Comparison of ENCODE assay signal across 14 cellular contexts in the genomic region with DNA sequence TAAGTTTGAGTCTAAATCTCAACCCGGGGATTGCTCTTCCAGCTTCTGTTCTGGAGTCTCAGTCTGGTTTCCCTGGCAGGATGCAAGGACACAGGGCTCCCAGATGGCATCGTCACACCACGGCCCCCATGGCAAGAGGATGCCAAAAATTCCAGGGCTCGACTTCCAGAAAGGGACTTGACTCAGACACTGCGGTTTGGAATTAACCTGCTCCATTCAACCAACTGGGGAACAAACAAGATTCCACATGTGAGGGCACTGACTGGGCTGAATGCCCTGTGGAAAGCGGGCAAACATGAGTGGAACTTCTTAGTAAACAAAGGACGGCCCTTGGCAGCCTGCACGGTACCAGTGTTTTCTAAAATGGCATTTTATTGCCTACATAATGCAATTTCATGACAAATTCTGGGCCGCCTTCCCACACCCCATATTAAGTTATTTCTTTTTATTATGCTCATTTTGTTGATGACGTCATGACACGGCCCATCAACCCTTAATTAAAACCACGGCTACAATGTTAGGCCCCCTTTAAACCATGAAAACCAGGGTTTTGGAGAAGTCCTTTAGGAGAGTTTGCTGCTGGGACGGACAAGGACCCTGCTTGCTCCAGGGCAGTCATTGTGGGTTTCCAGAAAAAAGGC.
A peak's percentile ranks its signal among the peaks of the same experiment; 100 is the strongest.
DNase-seq lines count a peak whose midpoint lies in the region.
"Had no signal": no experiment of that assay in that cellular context is flagged by ENCODE, and none has a peak within 500 bp of the region (broad histone marks: within the 10 kb centered on the region; RNA-seq: fewer than 3 reads in every experiment).

No MANE protein-coding gene starts in this region.

- no peak overlapping the region for H3K27ac ChIP-seq in epithelial cell of prostate

- DNase-seq in Daoy (ENCODE audit: low read depth): peak; percentile 75
- peak; percentile 91 for DNase-seq in RPMI7951 (ENCODE audit: low read depth)
- peak; percentile 37 for DNase-seq in epithelial cell of prostate (ENCODE audit: low read depth, low spot score)
- peak; percentile 96 for DNase-seq in myocyte (ENCODE audit: low read depth)
- DNase-seq in HK-2 (ENCODE audit: unreplicated experiment): no peak
- no peak for DNase-seq in stimulated activated CD4-positive, alpha-beta T cell treated with anti-CD3 and anti-CD28 coated beads, Interleukin-15, amount 100 ng/mL, for 24 hours
- no peak for DNase-seq in NCI-H146 (lab: John Stamatoyannopoulos, UW)
- no peak for DNase-seq in putamen (ENCODE audit: low spot score)
- DNase-seq: activated CD4-positive, CD25-positive, alpha-beta regulatory T cell; activated CD8-positive, alpha-beta memory T cell treated with anti-CD3 and anti-CD28 coated beads for 24 hours; endodermal cell; GDM1; mesenchymal stem cell; NCI-H774 had no signal

Comparison
In these comparisons a context has a peak if more than half of its experiments do, and no peak if none do; other contexts are left out.
1. DNase-seq: peak in Daoy (single experiment), RPMI7951 (single experiment), epithelial cell of prostate (single experiment) and myocyte (single experiment); none in HK-2 (single experiment), stimulated activated CD4-positive, alpha-beta T cell treated with anti-CD3 and anti-CD28 coated beads, Interleukin-15, amount 100 ng/mL, for 24 hours (single experiment), NCI-H146 (single experiment) and putamen (single experiment).